Comparison of ENCODE assay signal across 8 cellular contexts in the genomic region with DNA sequence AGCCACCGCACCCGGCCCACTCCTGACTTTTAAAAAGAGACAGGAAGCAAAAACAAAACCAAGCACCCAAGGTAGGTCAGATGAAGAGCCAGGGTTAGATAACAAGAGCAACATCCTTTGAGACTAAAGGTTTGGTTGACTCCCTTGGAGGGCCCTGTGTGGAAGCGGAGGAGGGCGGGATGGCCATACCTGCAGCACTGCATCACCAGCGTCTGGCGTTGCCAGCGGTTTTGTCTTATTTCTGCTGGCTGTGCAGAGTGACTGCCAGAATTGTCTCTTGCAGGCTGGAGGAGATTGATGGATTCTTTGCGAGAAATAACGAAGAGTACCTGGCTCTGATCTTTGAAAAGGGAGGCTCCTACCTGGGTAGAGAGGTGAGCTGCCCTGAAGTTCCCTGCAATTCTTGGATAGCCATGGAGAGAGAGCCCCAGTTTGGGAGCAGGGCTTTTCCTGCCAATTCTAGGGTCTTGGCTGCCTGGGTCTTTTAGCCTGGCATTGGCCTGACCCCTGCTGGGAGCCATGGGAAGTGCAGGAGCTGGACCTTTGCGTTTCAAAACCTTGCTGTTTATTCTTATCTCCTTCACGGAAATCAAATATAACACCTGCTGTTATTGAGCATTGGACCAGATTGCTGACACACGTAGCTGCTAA. TPM values are rescaled to one million over a fixed set of nuclear protein-coding genes. Genes with fewer than 3 reads are reported as not detected.
A peak's percentile ranks its signal among the peaks of the same experiment; 100 is the strongest.
DNase-seq lines count a peak whose midpoint lies in the region; ATAC-seq and TF ChIP-seq lines count a peak whose summit lies in the region.

No MANE protein-coding gene starts in this region.

- H3K27ac ChIP-seq in adrenal gland (no peak overlapping the region), right cardiac atrium (ENCODE audit: low read length) (no peak overlapping the region), spleen (no peak overlapping the region)

- H3K4me1 ChIP-seq in adrenal gland (replicated peaks in 1 of 2), result peaks cover 5 to 7% of the 10 kb centered on the region in 2 donors
- peaks cover 15% of the 10 kb centered on the region for H3K4me1 ChIP-seq in right cardiac atrium (ENCODE audit: control insufficient read depth, insufficient read depth, low read length)
- peaks cover 0 to 14% (median 7%) of the 10 kb centered on the region in 6 donors for H3K4me1 ChIP-seq in spleen

- H3K27me3 ChIP-seq in adrenal gland, result no peaks in the 10 kb centered on the region
- no peaks in the 10 kb centered on the region for H3K27me3 ChIP-seq in right cardiac atrium (ENCODE audit: control insufficient read depth, insufficient read depth)
- no peaks in the 10 kb centered on the region for H3K27me3 ChIP-seq in spleen (replicated peaks in 1 of 7)

- TF ChIP-seq POLR2A in adrenal gland (IDR thresholded peaks at IDR 0.05), result no peak
- no peak for TF ChIP-seq POLR2A in spleen (IDR thresholded peaks at IDR 0.05)

- no peak overlapping the region for H3K4me3 ChIP-seq in adrenal gland
- H3K4me3 ChIP-seq in right cardiac atrium (ENCODE audit: low read length), result no peak overlapping the region
- no peak overlapping the region for H3K4me3 ChIP-seq in spleen

- peak in 1 of 2 donors; percentile 12 for ATAC-seq in right cardiac atrium

- peak; percentile 62 for DNase-seq in DMS153 treated with DMSO at 0.1 percent for 48 hours (lab: John Stamatoyannopoulos, UW; ENCODE audit: unreplicated experiment)
- no peak for DNase-seq in DMS153 (lab: John Stamatoyannopoulos, UW)
- DNase-seq in T follicular helper cell (ENCODE audit: low read depth), result peak; percentile 46
- peak; percentile 59 to 84 (median 69) for DNase-seq in adrenal gland
- peak; percentile 55 to 85 (median 82) for DNase-seq in right cardiac atrium
- DNase-seq in spleen, result peak; percentile 86
- no peak for DNase-seq in occipital lobe (lab: John Stamatoyannopoulos, UW)

- WGBS in adrenal gland, 4 donors, result 54 to 59% (median 56%) methylated on average over 11 to 12 of the region's 12 CpGs
- 63% methylated on average over 12 of the region's 12 CpGs for WGBS in right cardiac atrium
- WGBS in spleen, 5 donors, result 63 to 72% (median 70%) methylated on average over 12 of the region's 12 CpGs

- peaks cover 0 to 8% of the 10 kb centered on the region in 2 donors for H3K36me3 ChIP-seq in adrenal gland (replicated peaks in 1 of 2)
- peaks cover 0 to 84% (median 20%) of the 10 kb centered on the region in 6 donors for H3K36me3 ChIP-seq in spleen

- intact Hi-C loops in adrenal gland (cut with DNase I) (no loop called here), right cardiac atrium (cut with DNase I) (loop anchor here in 3 of 4 donors (5.0 to 10.0 kb wide), 3 partner anchors 61 to 314 kb away; no protein-coding TSS in a partner anchor), spleen (cut with DNase I; ENCODE audit: low total_unique reads) (loop anchor here (10.0 kb wide), 1 partner anchor 474 kb away; no protein-coding TSS in a partner anchor)

- TF ChIP-seq RAD21 in Ishikawa (IDR thresholded peaks at IDR 0.05; ENCODE audit: low read depth), result peak; percentile 95

- TF ChIP-seq EP300 in Ishikawa (IDR thresholded peaks at IDR 0.05; ENCODE audit: borderline replicate concordance), result no peak

- H3K9me3 ChIP-seq in adrenal gland (replicated peaks in 1 of 3) (no peaks in the 10 kb centered on the region), right cardiac atrium (ENCODE audit: control insufficient read depth, low read length) (no peaks in the 10 kb centered on the region), spleen (no peaks in the 10 kb centered on the region)

- peak; percentile 85 to 96 (median 91) for TF ChIP-seq CTCF in adrenal gland (IDR thresholded peaks at IDR 0.05)
- TF ChIP-seq CTCF in spleen (IDR thresholded peaks at IDR 0.05 in 8 of 11, conservative IDR thresholded peaks at IDR 0.05 in 3 of 11), result peak; percentile 81 to 96 (median 92)

TF ChIP-seq in Ishikawa, 13 proteins besides CTCF, POLR2A, EP300 and RAD21:
- TF ChIP-seq EGR1 (IDR thresholded peaks at IDR 0.05) (no peak), TCF12 (IDR thresholded peaks at IDR 0.05; ENCODE audit: low read depth) (no peak), USF1 (IDR thresholded peaks at IDR 0.05) (no peak), CEBPB (IDR thresholded peaks at IDR 0.05) (no peak)

RNA-seq across cellular contexts. Expression of gene QSOX1, which starts 24.0 kb away (rescaled TPM):
- 100 to 1,000 TPM in 7 of 8 donors, 10 to 100 TPM in 1; 60.7 to 234 (median 163) TPM for total RNA-seq in adrenal gland
- 100 to 1,000 TPM in 1 of 3 donors, 10 to 100 TPM in 2; 45.0 to 113 (median 57.7) TPM for polyA plus RNA-seq in adrenal gland
- total RNA-seq in right cardiac atrium, result 100 to 1,000 TPM; 349 to 399 (median 370) TPM
- polyA plus RNA-seq in right cardiac atrium, result 218 TPM
- 10 to 100 TPM; 40.8 to 78.9 (median 69.0) TPM for total RNA-seq in spleen
- 10 to 100 TPM; 35.2 to 54.9 (median 52.9) TPM for polyA plus RNA-seq in spleen
- 20.0 TPM for total RNA-seq in occipital lobe

RNA-seq across cellular contexts. Expression of gene LHX4, which starts 51.4 kb away (rescaled TPM):
- total RNA-seq in adrenal gland (not detected), right cardiac atrium (not detected), spleen (1 to 10 TPM in 1 of 7 donors, under 1 TPM in 1, not detected in 5; 0.68 to 2.0 TPM), occipital lobe (0.31 TPM)
- polyA plus RNA-seq in adrenal gland (not detected), right cardiac atrium (0.02 TPM), spleen (under 1 TPM; 0.02 to 0.03 (median 0.02) TPM)

Comparison
In these comparisons a context has a peak if more than half of its experiments do, and no peak if none do; other contexts are left out.
1. DNase-seq: peak in DMS153 treated with DMSO at 0.1 percent for 48 hours (single experiment), T follicular helper cell (single experiment), adrenal gland (7 of 7), right cardiac atrium (3 of 3) and spleen (single experiment); none in DMS153 (single experiment) and occipital lobe (single experiment).
2. intact Hi-C loops: an anchor here in right cardiac atrium (5.0 to 10.0 kb wide) and spleen (10.0 kb wide); none called in adrenal gland.